In genomic region chrX:13473666-13474516, GRCh38 we compare ENCODE assay signal across 8 cellular contexts.
DNase-seq lines count a peak whose midpoint lies in the region; ATAC-seq and TF ChIP-seq lines count a peak whose summit lies in the region.

No MANE protein-coding gene starts in this region.

- WGBS in esophagus, 2 donors, result 65 to 67% methylated on average over 9 of the region's 9 CpGs

- H3K4me2 ChIP-seq in DOHH2 (ENCODE audit: low read length) (peak overlapping the region; percentile 31; the same call in 1 of the 2 replicates), Loucy (ENCODE audit: low read depth, low read length, poor library complexity, severe bottlenecking) (no peak overlapping the region)

- H3K9me3 ChIP-seq in DOHH2 (ENCODE audit: control insufficient read depth, insufficient read depth, low read length) (no peaks in the 10 kb centered on the region), Loucy (ENCODE audit: insufficient read depth, low read depth, low read length) (no peaks in the 10 kb centered on the region), esophagus (ENCODE audit: control insufficient read depth in 2 of 2, insufficient read depth in 1 of 2, low read depth in 1 of 2, low read length in 1 of 2) (no peaks in the 10 kb centered on the region), gastrocnemius medialis (no peaks in the 10 kb centered on the region)

- peak overlapping the region; percentile 75; the same call in 1 of the 2 replicates for H2AFZ ChIP-seq in Loucy (ENCODE audit: low read length)

- ATAC-seq in GM21367 (IDR thresholded peaks at IDR 0.05; ENCODE audit: unreplicated experiment) (peak; percentile 74), gastrocnemius medialis (peak; percentile 24 to 78)

- peaks cover 28% of the 10 kb centered on the region for H3K4me1 ChIP-seq in DOHH2 (ENCODE audit: control insufficient read depth, low read length)
- no peaks in the 10 kb centered on the region for H3K4me1 ChIP-seq in Loucy (ENCODE audit: insufficient read depth, low read length, poor library complexity, severe bottlenecking)
- no peaks in the 10 kb centered on the region for H3K4me1 ChIP-seq in esophagus (ENCODE audit: control insufficient read depth in 2 of 2, insufficient read depth in 2 of 2, low read length in 1 of 2)
- peaks cover 0 to 8% of the 10 kb centered on the region in 2 donors for H3K4me1 ChIP-seq in gastrocnemius medialis

- H3F3A ChIP-seq in DOHH2 (ENCODE audit: control insufficient read depth, insufficient read depth) (no peaks in the 10 kb centered on the region), Loucy (ENCODE audit: low read depth) (no peaks in the 10 kb centered on the region)

- no peak for TF ChIP-seq POLR2A in gastrocnemius medialis (IDR thresholded peaks at IDR 0.05)

- no peak overlapping the region for H3K9ac ChIP-seq in Loucy (ENCODE audit: low read depth, low read length, poor library complexity, severe bottlenecking)

- H3K4me3 ChIP-seq in DOHH2 (ENCODE audit: low read length) (no peak overlapping the region), Loucy (ENCODE audit: low read length, poor library complexity, severe bottlenecking) (no peak overlapping the region), esophagus (ENCODE audit: low read depth in 1 of 2, low read length in 2 of 2) (no peak overlapping the region), gastrocnemius medialis (peak overlapping the region in 1 of 4 donors; percentile 9), H7 (ENCODE audit: insufficient read depth, low read depth, low read length) (no peak overlapping the region)

- H3K27ac ChIP-seq in DOHH2 (ENCODE audit: low read depth, low read length) (no peak overlapping the region), esophagus (ENCODE audit: low read depth in 2 of 2, low read length in 1 of 2) (peak overlapping the region; percentile 9 to 27), gastrocnemius medialis (peak overlapping the region; percentile 43 to 68 (median 62))

- H3K36me3 ChIP-seq in DOHH2 (ENCODE audit: control insufficient read depth, low read length) (no peaks in the 10 kb centered on the region), Loucy (ENCODE audit: insufficient read depth, low read length) (no peaks in the 10 kb centered on the region), esophagus (ENCODE audit: control insufficient read depth in 2 of 2, insufficient read depth in 2 of 2, low read length in 1 of 2) (no peaks in the 10 kb centered on the region), gastrocnemius medialis (no peaks in the 10 kb centered on the region), H7 (replicated peaks; ENCODE audit: control insufficient read depth, insufficient read depth, low read length) (no peaks in the 10 kb centered on the region)

- TF ChIP-seq CTCF in DOHH2 (IDR thresholded peaks at IDR 0.05; ENCODE audit: low read depth, low read length, poor library complexity, severe bottlenecking), result no peak
- no peak for TF ChIP-seq CTCF in Loucy (conservative IDR thresholded peaks at IDR 0.05; ENCODE audit: low read length)
- no peak for TF ChIP-seq CTCF in gastrocnemius medialis (IDR thresholded peaks at IDR 0.05 in 4 of 5, conservative IDR thresholded peaks at IDR 0.05 in 1 of 5)

- H3K9me2 ChIP-seq in DOHH2 (replicated peaks; ENCODE audit: control insufficient read depth, low read length), result no peaks in the 10 kb centered on the region
- no peaks in the 10 kb centered on the region for H3K9me2 ChIP-seq in Loucy (replicated peaks; ENCODE audit: low read depth, low read length)

- intact Hi-C loops in gastrocnemius medialis (cut with DNase I; ENCODE audit: low total_unique reads), result loop anchor here (5.0 kb wide), 1 partner anchor 527 kb away; no protein-coding TSS in a partner anchor

- H3K27me3 ChIP-seq in DOHH2 (ENCODE audit: control insufficient read depth, low read length), result no peaks in the 10 kb centered on the region
- H3K27me3 ChIP-seq in Loucy (ENCODE audit: insufficient read depth, low read length, poor library complexity, severe bottlenecking), result no peaks in the 10 kb centered on the region
- H3K27me3 ChIP-seq in esophagus (ENCODE audit: control insufficient read depth in 1 of 2, insufficient read depth in 2 of 2, low read length in 2 of 2), result no peaks in the 10 kb centered on the region
- H3K27me3 ChIP-seq in gastrocnemius medialis, result no peaks in the 10 kb centered on the region
- no peaks in the 10 kb centered on the region for H3K27me3 ChIP-seq in H7 (ENCODE audit: control insufficient read depth, insufficient read depth, low read length)

- DNase-seq in gastrocnemius medialis (no peak), H7 (no peak), RKO (ENCODE audit: low spot score) (no peak), HT-29 (ENCODE audit: low spot score) (no peak)

- no peaks in the 10 kb centered on the region for H3K79me2 ChIP-seq in DOHH2 (ENCODE audit: control insufficient read depth, low read length)
- H3K79me2 ChIP-seq in Loucy (ENCODE audit: insufficient read depth, low read length), result no peaks in the 10 kb centered on the region

- H4K20me1 ChIP-seq in DOHH2 (ENCODE audit: control insufficient read depth, insufficient read depth, low read depth, low read length), result no peaks in the 10 kb centered on the region
- no peaks in the 10 kb centered on the region for H4K20me1 ChIP-seq in Loucy (ENCODE audit: insufficient read depth, low read length, poor library complexity, severe bottlenecking)

- in situ Hi-C loops in gastrocnemius medialis (cut with MboI; ENCODE audit: low sequenced_read_pairs in 4 of 4), result no loop called here
